In genomic region chr10:76887223-76888010, GRCh38 we compare ENCODE assay signal across 3 cellular contexts.
A peak's percentile ranks its signal among the peaks of the same experiment; 100 is the strongest.
TF ChIP-seq lines count a peak whose summit lies in the region.

No MANE protein-coding gene starts in this region.

TF ChIP-seq in IMR-90, 13 proteins besides CTCF, POLR2A, EP300 and RAD21:
- no peak for TF ChIP-seq ELK1 (IDR thresholded peaks at IDR 0.05; ENCODE audit: borderline replicate concordance, low read depth, low read length)
- TF ChIP-seq MAFK (IDR thresholded peaks at IDR 0.05; ENCODE audit: low read depth, low read length) = no peak
- no peak for TF ChIP-seq RCOR1 (IDR thresholded peaks at IDR 0.05; ENCODE audit: insufficient replicate concordance, low read length)
- 0 out of 2 replicates have a peak, but pooled peaks have one; percentile 28 for TF ChIP-seq CEBPB (IDR thresholded peaks at IDR 0.05; ENCODE audit: low read depth, low read length)

TF ChIP-seq in GM12878, 131 proteins besides CTCF, POLR2A, EP300 and RAD21:
- TF ChIP-seq IRF3 (IDR thresholded peaks at IDR 0.05) (no peak), ZNF687 (IDR thresholded peaks at IDR 0.05) (no peak), MAX (IDR thresholded peaks at IDR 0.05; ENCODE audit: low read depth, low read length) (no peak), NRF1 (conservative IDR thresholded peaks at IDR 0.05; ENCODE audit: low read depth, low read length) (no peak), SMARCA5 (IDR thresholded peaks at IDR 0.05) (no peak), SP1 (IDR thresholded peaks at IDR 0.05; ENCODE audit: low read depth, low read length) (no peak), YY1 (IDR thresholded peaks at IDR 0.05; ENCODE audit: low read depth, low read length) (no peak), ZSCAN29 (IDR thresholded peaks at IDR 0.05) (no peak), SMC3 (IDR thresholded peaks at IDR 0.05; ENCODE audit: borderline replicate concordance, low read length) (no peak), PAX8 (IDR thresholded peaks at IDR 0.05) (no peak), TCF3 (IDR thresholded peaks at IDR 0.05; ENCODE audit: borderline replicate concordance, insufficient read depth, low read depth, low read length) (no peak), FOXM1 (IDR thresholded peaks at IDR 0.05; ENCODE audit: low read depth, low read length) (no peak), NFIC (IDR thresholded peaks at IDR 0.05; ENCODE audit: low read depth, low read length) (no peak), CBFB (IDR thresholded peaks at IDR 0.05; ENCODE audit: low read depth) (no peak)

TF ChIP-seq in GM23338, 12 proteins besides CTCF, POLR2A, EP300 and RAD21:
- no peak for TF ChIP-seq NANOG (IDR thresholded peaks at IDR 0.05; ENCODE audit: borderline replicate concordance)
- no peak for TF ChIP-seq STAT1 (IDR thresholded peaks at IDR 0.05; ENCODE audit: unreplicated experiment)
- TF ChIP-seq EZH2 (IDR thresholded peaks at IDR 0.05; ENCODE audit: low read depth, unreplicated experiment) = no peak
- no peak for TF ChIP-seq EZH2phosphoT487 (IDR thresholded peaks at IDR 0.05; ENCODE audit: unreplicated experiment)
- TF ChIP-seq ZNF331 (CRISPR knock-in tag; IDR thresholded peaks at IDR 0.05; ENCODE audit: low read depth) = no peak
- TF ChIP-seq CREB1 (CRISPR knock-in tag; IDR thresholded peaks at IDR 0.05; ENCODE audit: low read depth) = no peak
- no peak for TF ChIP-seq JUNB (IDR thresholded peaks at IDR 0.05; ENCODE audit: unreplicated experiment)
- no peak for TF ChIP-seq ZNF462 (CRISPR knock-in tag; IDR thresholded peaks at IDR 0.05)
- no peak for TF ChIP-seq ZNF114 (CRISPR knock-in tag; IDR thresholded peaks at IDR 0.05)
- no peak for TF ChIP-seq POLR2AphosphoS5 (IDR thresholded peaks at IDR 0.05; ENCODE audit: low read depth)
- TF ChIP-seq REST (IDR thresholded peaks at IDR 0.05; ENCODE audit: unreplicated experiment) = no peak
- TF ChIP-seq ETS1 (IDR thresholded peaks at IDR 0.05) = no peak
TF ChIP-seq in GM23338: peak in this region for 0.
